Comparison of ENCODE assay signal across 9 cellular contexts in genomic region chr3:112097378-112097777, GRCh38. TPM values are rescaled to one million over a fixed set of nuclear protein-coding genes. Genes with fewer than 3 reads are reported as not detected.
DNase-seq lines count a peak whose midpoint lies in the region; ATAC-seq and TF ChIP-seq lines count a peak whose summit lies in the region.
"Had no signal": no experiment of that assay in that cellular context is flagged by ENCODE, and none has a peak within 500 bp of the region (broad histone marks: within the 10 kb centered on the region; RNA-seq: fewer than 3 reads in every experiment).

No MANE protein-coding gene starts in this region.

- H3K27me3 Mint-ChIP-seq in naive thymus-derived CD8-positive, alpha-beta T cell, result peaks cover 3 to 9% (median 4%) of the 10 kb centered on the region in 5 donors
- H3K27me3 Mint-ChIP-seq: stimulated activated naive CD8-positive, alpha-beta T cell treated with anti-CD3 and anti-CD28 coated beads, Interleukin-15, Interleukin-2, amounts not matched to agents 100 ng/mL and 50 ng/mL, for 24 hours had no signal

- H3K27me3 ChIP-seq in upper lobe of right lung (no peaks in the 10 kb centered on the region), esophagus squamous epithelium (no peaks in the 10 kb centered on the region)

- H3K27ac ChIP-seq in upper lobe of right lung (no peak overlapping the region), esophagus squamous epithelium (peak overlapping the region in 1 of 4 donors; percentile 10)

- TF ChIP-seq POLR2A in esophagus squamous epithelium (IDR thresholded peaks at IDR 0.05), result no peak

- H3K36me3 ChIP-seq in upper lobe of right lung (no peaks in the 10 kb centered on the region), esophagus squamous epithelium (peaks cover 0 to 4% (median 0%) of the 10 kb centered on the region in 3 donors)

- 13 to 24% methylated on average over 4 of the region's 4 CpGs for WGBS in esophagus squamous epithelium, 2 donors

- no peak overlapping the region for H3K27ac Mint-ChIP-seq in naive thymus-derived CD8-positive, alpha-beta T cell
- H3K27ac Mint-ChIP-seq: stimulated activated naive CD8-positive, alpha-beta T cell treated with anti-CD3 and anti-CD28 coated beads, Interleukin-15, Interleukin-2, amounts not matched to agents 100 ng/mL and 50 ng/mL, for 24 hours had no signal

- peak; percentile 56 for DNase-seq in DMS 273 treated with DMSO at 0.1 percent for 48 hours (lab: John Stamatoyannopoulos, UW)
- DNase-seq in RKO (ENCODE audit: low spot score), result peak; percentile 99
- peak; percentile 85 for DNase-seq in foreskin melanocyte
- DNase-seq in upper lobe of right lung, result no peak
- DNase-seq in HuH-7 (ENCODE audit: low spot score), result no peak
- DNase-seq in esophagus squamous epithelium (lab: John Stamatoyannopoulos, UW), result no peak
- no peak for DNase-seq in naive thymus-derived CD8-positive, alpha-beta T cell

- intact Hi-C loops in upper lobe of right lung (cut with DNase I) (no loop called here), esophagus squamous epithelium (cut with DNase I) (no loop called here)

- H3K4me3 Mint-ChIP-seq in naive thymus-derived CD8-positive, alpha-beta T cell, result no peak overlapping the region
- H3K4me3 Mint-ChIP-seq: stimulated activated naive CD8-positive, alpha-beta T cell treated with anti-CD3 and anti-CD28 coated beads, Interleukin-15, Interleukin-2, amounts not matched to agents 100 ng/mL and 50 ng/mL, for 24 hours had no signal

- H3K4me1 Mint-ChIP-seq in naive thymus-derived CD8-positive, alpha-beta T cell, result peaks cover 7 to 12% (median 10%) of the 10 kb centered on the region in 4 donors

- peaks cover 0 to 8% (median 0%) of the 10 kb centered on the region in 9 donors for H3K9me3 Mint-ChIP-seq in naive thymus-derived CD8-positive, alpha-beta T cell
- H3K9me3 Mint-ChIP-seq: stimulated activated naive CD8-positive, alpha-beta T cell treated with anti-CD3 and anti-CD28 coated beads, Interleukin-15, Interleukin-2, amounts not matched to agents 100 ng/mL and 50 ng/mL, for 24 hours had no signal

- H3K9me3 ChIP-seq in upper lobe of right lung, result no peaks in the 10 kb centered on the region
- H3K9me3 ChIP-seq in esophagus squamous epithelium, result no peaks in the 10 kb centered on the region

- H3K4me3 ChIP-seq in upper lobe of right lung (no peak overlapping the region), esophagus squamous epithelium (no peak overlapping the region)

- POLR2A ChIA-PET in naive thymus-derived CD8-positive, alpha-beta T cell (lab: Charles Lee), result no interaction called here

- TF ChIP-seq CTCF in upper lobe of right lung (IDR thresholded peaks at IDR 0.05) (no peak), esophagus squamous epithelium (IDR thresholded peaks at IDR 0.05) (no peak)

- peaks cover 2% of the 10 kb centered on the region for H3K4me1 ChIP-seq in upper lobe of right lung
- peaks cover 0 to 13% (median 0%) of the 10 kb centered on the region in 3 donors for H3K4me1 ChIP-seq in esophagus squamous epithelium

- ATAC-seq in HG02623 (IDR thresholded peaks at IDR 0.05; ENCODE audit: unreplicated experiment) (peak; percentile 45), upper lobe of right lung (peak; percentile 78)
- no peak for ATAC-seq in naive thymus-derived CD8-positive, alpha-beta T cell

- peaks cover 0 to 6% (median 0%) of the 10 kb centered on the region in 3 donors for H3K36me3 Mint-ChIP-seq in naive thymus-derived CD8-positive, alpha-beta T cell

RNA-seq across cellular contexts. Expression of gene C3orf52, which starts 11.2 kb away (rescaled TPM):
- total RNA-seq in upper lobe of right lung (20.1 TPM), esophagus squamous epithelium (10 to 100 TPM in 1 of 4 donors, 1 to 10 TPM in 3; 5.7 to 12.7 (median 9.5) TPM)
- total RNA-seq in naive thymus-derived CD8-positive, alpha-beta T cell, result under 1 TPM; 0.94 to 0.96 TPM
- under 1 TPM; 0.54 to 0.96 (median 0.64) TPM for polyA plus RNA-seq in naive thymus-derived CD8-positive, alpha-beta T cell

RNA-seq across cellular contexts. Expression of gene GCSAM, which starts 35.7 kb away (rescaled TPM):
- 0.90 TPM for total RNA-seq in upper lobe of right lung
- 1 to 10 TPM in 2 of 4 donors, under 1 TPM in 2; 0.26 to 3.0 (median 0.85) TPM for total RNA-seq in esophagus squamous epithelium
- total RNA-seq in naive thymus-derived CD8-positive, alpha-beta T cell, result 10 to 100 TPM; 15.1 TPM
- polyA plus RNA-seq in naive thymus-derived CD8-positive, alpha-beta T cell, result 10 to 100 TPM; 18.1 to 25.3 (median 22.0) TPM

Comparison
In these comparisons a context has a peak if more than half of its experiments do, and no peak if none do; other contexts are left out.
1. DNase-seq: peak in DMS 273 treated with DMSO at 0.1 percent for 48 hours (single experiment), RKO (single experiment) and foreskin melanocyte (single experiment); none in upper lobe of right lung (single experiment), HuH-7 (single experiment), esophagus squamous epithelium (single experiment) and naive thymus-derived CD8-positive, alpha-beta T cell (0 of 10).
2. ATAC-seq: peak in HG02623 (single experiment) and upper lobe of right lung (single experiment); none in naive thymus-derived CD8-positive, alpha-beta T cell (0 of 2).